Comparison of ENCODE assay signal across 29 cellular contexts in the genomic region with DNA sequence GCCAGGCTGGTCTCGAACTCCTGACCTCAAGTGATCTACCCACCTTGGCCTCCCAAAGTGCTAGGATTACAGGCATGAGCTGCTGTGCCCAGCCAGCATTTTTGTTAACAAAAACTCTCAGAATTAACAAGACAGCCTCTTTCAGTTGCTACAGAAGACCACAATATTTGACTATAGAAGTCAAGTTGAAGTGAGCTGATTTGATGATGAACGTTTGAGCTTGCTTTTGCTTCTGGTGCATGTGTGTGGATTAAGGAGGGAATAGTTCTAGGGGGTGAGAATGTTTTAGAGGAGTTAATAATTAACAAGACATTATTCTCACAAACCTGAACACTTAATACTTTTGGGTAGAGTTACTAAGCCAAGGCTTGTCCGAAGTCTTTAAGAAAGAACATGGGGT.
"Had no signal": no experiment of that assay in that cellular context is flagged by ENCODE, and none has a peak within 500 bp of the region (broad histone marks: within the 10 kb centered on the region; RNA-seq: fewer than 3 reads in every experiment).

No MANE protein-coding gene starts in this region.

- H3K4me1 ChIP-seq: esophagus muscularis mucosa, foreskin keratinocyte, thyroid gland, upper lobe of left lung, vagina had no signal

- H3K9me3 Mint-ChIP-seq: activated CD4-positive, alpha-beta memory T cell treated with anti-CD3 and anti-CD28 coated beads, Interleukin-2, amount 10 ng/mL, durations not matched to agents 7 days and 5 days; activated CD4-positive, alpha-beta T cell treated with anti-CD3 and anti-CD28 coated beads, Interleukin-2, amount 10 ng/mL, durations not matched to agents 24 days and 14 days; activated naive CD4-positive, alpha-beta T cell treated with anti-CD3 and anti-CD28 coated beads, Interleukin-2, amount 50 U/mL, for 24 hours; activated naive CD8-positive, alpha-beta T cell treated with anti-CD3 and anti-CD28 coated beads, Interleukin-2, amount 50 U/mL, for 24 hours; activated T-cell treated with anti-CD3 and anti-CD28 coated beads, Interleukin-2, amount 50 U/mL, for 24 hours; activated T-helper 17 cell treated with anti-CD3 and anti-CD28 coated beads, Interleukin-2, amount 50 U/mL, for 72 hours; central memory CD8-positive, alpha-beta T cell; endodermal cell; stimulated activated naive CD8-positive, alpha-beta T cell treated with anti-CD3 and anti-CD28 coated beads, Interleukin-15, Interleukin-2, amounts not matched to agents 100 ng/mL and 50 ng/mL, for 24 hours had no signal

- H3K27me3 Mint-ChIP-seq: activated CD4-positive, alpha-beta memory T cell treated with anti-CD3 and anti-CD28 coated beads, Interleukin-2, amount 10 ng/mL, durations not matched to agents 7 days and 5 days; activated CD4-positive, alpha-beta T cell treated with anti-CD3 and anti-CD28 coated beads, Interleukin-2, amount 10 ng/mL, durations not matched to agents 24 days and 14 days; activated naive CD4-positive, alpha-beta T cell treated with anti-CD3 and anti-CD28 coated beads, Interleukin-2, amount 50 U/mL, for 24 hours; central memory CD8-positive, alpha-beta T cell; dendritic cell treated with granulocyte-macrophage colony-stimulating factor and Interleukin-4, amounts not matched to agents 40 ng/mL and 50 ng/mL, for 4 days had no signal

- H3K4me3 ChIP-seq: esophagus muscularis mucosa, neural progenitor cell, right lobe of liver, thyroid gland, upper lobe of left lung, vagina had no signal

- H3K27me3 ChIP-seq: foreskin keratinocyte, neural progenitor cell, right lobe of liver, thyroid gland, upper lobe of left lung, vagina had no signal

- H3K27ac Mint-ChIP-seq: activated CD4-positive, alpha-beta memory T cell treated with anti-CD3 and anti-CD28 coated beads, Interleukin-2, amount 10 ng/mL, durations not matched to agents 7 days and 5 days; activated CD4-positive, alpha-beta T cell treated with anti-CD3 and anti-CD28 coated beads, Interleukin-2, amount 10 ng/mL, durations not matched to agents 24 days and 14 days; activated naive CD4-positive, alpha-beta T cell treated with anti-CD3 and anti-CD28 coated beads, Interleukin-2, amount 50 U/mL, for 24 hours; activated naive CD8-positive, alpha-beta T cell treated with anti-CD3 and anti-CD28 coated beads, Interleukin-2, amount 50 U/mL, for 24 hours; activated T-cell treated with anti-CD3 and anti-CD28 coated beads, Interleukin-2, amount 50 U/mL, for 24 hours; activated T-helper 17 cell treated with anti-CD3 and anti-CD28 coated beads, Interleukin-2, amount 50 U/mL, for 72 hours; dendritic cell treated with granulocyte-macrophage colony-stimulating factor and Interleukin-4, amounts not matched to agents 40 ng/mL and 50 ng/mL, for 4 days; endodermal cell; naive thymus-derived CD8-positive, alpha-beta T cell; neural progenitor cell; stimulated activated naive CD8-positive, alpha-beta T cell treated with anti-CD3 and anti-CD28 coated beads, Interleukin-15, Interleukin-2, amounts not matched to agents 100 ng/mL and 50 ng/mL, for 24 hours; T-helper 17 cell had no signal

- H3K9ac ChIP-seq: neural progenitor cell had no signal

- H3K27ac ChIP-seq: foreskin keratinocyte, neural progenitor cell, right lobe of liver, thyroid gland, upper lobe of left lung, vagina, WERI-Rb-1 had no signal

- H3K4me2 ChIP-seq: neural progenitor cell had no signal

- DNase-seq: activated CD4-positive, alpha-beta memory T cell treated with anti-CD3 and anti-CD28 coated beads, Interleukin-2, amount 10 ng/mL, durations not matched to agents 7 days and 5 days; activated CD4-positive, alpha-beta T cell treated with anti-CD3 and anti-CD28 coated beads, Interleukin-2, amount 10 ng/mL, durations not matched to agents 24 days and 14 days; activated CD4-positive, CD25-positive, alpha-beta regulatory T cell treated with anti-CD3 and anti-CD28 coated beads, Interleukin-2, amount 50 U/mL, for 72 hours; activated CD8-positive, alpha-beta memory T cell treated with anti-CD3 and anti-CD28 coated beads, Interleukin-2, amount 50 U/mL, for 48 hours; activated gamma-delta T cell treated with Interleukin-2 at 50 U/mL for 16 hours; activated naive CD8-positive, alpha-beta T cell treated with anti-CD3 and anti-CD28 coated beads, Interleukin-2, amount 50 U/mL, for 24 hours; activated T-cell treated with anti-CD3 and anti-CD28 coated beads, Interleukin-2, amount 50 U/mL, for 24 hours; endodermal cell; foreskin keratinocyte; midbrain; naive thymus-derived CD8-positive, alpha-beta T cell; occipital lobe; right lobe of liver; stimulated activated CD4-positive, alpha-beta T cell treated with anti-CD3 and anti-CD28 coated beads, Interleukin-12 subunit alpha, Interleukin-12 subunit beta, amount 100 ng/mL, for 4 hours; stimulated activated CD4-positive, alpha-beta T cell treated with anti-CD3 and anti-CD28 coated beads, Interleukin-4, amount 100 ng/mL, for 1 hour; substantia nigra; T-helper 17 cell; T1000; thyroid gland; upper lobe of left lung; WERI-Rb-1 had no signal

- H3K4me3 Mint-ChIP-seq: activated CD4-positive, alpha-beta memory T cell treated with anti-CD3 and anti-CD28 coated beads, Interleukin-2, amount 10 ng/mL, durations not matched to agents 7 days and 5 days; activated CD4-positive, alpha-beta T cell treated with anti-CD3 and anti-CD28 coated beads, Interleukin-2, amount 10 ng/mL, durations not matched to agents 24 days and 14 days; activated naive CD4-positive, alpha-beta T cell treated with anti-CD3 and anti-CD28 coated beads, Interleukin-2, amount 50 U/mL, for 24 hours; activated naive CD8-positive, alpha-beta T cell treated with anti-CD3 and anti-CD28 coated beads, Interleukin-2, amount 50 U/mL, for 24 hours; activated T-cell treated with anti-CD3 and anti-CD28 coated beads, Interleukin-2, amount 50 U/mL, for 24 hours; activated T-helper 17 cell treated with anti-CD3 and anti-CD28 coated beads, Interleukin-2, amount 50 U/mL, for 72 hours; central memory CD8-positive, alpha-beta T cell; dendritic cell treated with granulocyte-macrophage colony-stimulating factor and Interleukin-4, amounts not matched to agents 40 ng/mL and 50 ng/mL, for 4 days; endodermal cell; naive thymus-derived CD8-positive, alpha-beta T cell; neural progenitor cell; stimulated activated naive CD8-positive, alpha-beta T cell treated with anti-CD3 and anti-CD28 coated beads, Interleukin-15, Interleukin-2, amounts not matched to agents 100 ng/mL and 50 ng/mL, for 24 hours; T-helper 17 cell had no signal

- H3K36me3 Mint-ChIP-seq: activated naive CD4-positive, alpha-beta T cell treated with anti-CD3 and anti-CD28 coated beads, Interleukin-2, amount 50 U/mL, for 24 hours; naive thymus-derived CD8-positive, alpha-beta T cell; neural progenitor cell had no signal

- H3K4me1 Mint-ChIP-seq: activated CD4-positive, alpha-beta memory T cell treated with anti-CD3 and anti-CD28 coated beads, Interleukin-2, amount 10 ng/mL, durations not matched to agents 7 days and 5 days; activated CD4-positive, alpha-beta T cell treated with anti-CD3 and anti-CD28 coated beads, Interleukin-2, amount 10 ng/mL, durations not matched to agents 24 days and 14 days; activated naive CD4-positive, alpha-beta T cell treated with anti-CD3 and anti-CD28 coated beads, Interleukin-2, amount 50 U/mL, for 24 hours; activated naive CD8-positive, alpha-beta T cell treated with anti-CD3 and anti-CD28 coated beads, Interleukin-2, amount 50 U/mL, for 24 hours; central memory CD8-positive, alpha-beta T cell; naive thymus-derived CD8-positive, alpha-beta T cell; T-helper 17 cell had no signal

- ATAC-seq: activated naive CD8-positive, alpha-beta T cell treated with anti-CD3 and anti-CD28 coated beads, Interleukin-2, amount 50 U/mL, for 24 hours; activated T-helper 17 cell treated with anti-CD3 and anti-CD28 coated beads, Interleukin-2, amount 50 U/mL, for 72 hours; foreskin keratinocyte; naive thymus-derived CD8-positive, alpha-beta T cell; right lobe of liver; T-helper 17 cell had no signal

- H3K36me3 ChIP-seq: esophagus muscularis mucosa, neural progenitor cell, right lobe of liver, thyroid gland, upper lobe of left lung, vagina, WERI-Rb-1 had no signal

- H3K9me3 ChIP-seq: esophagus muscularis mucosa, right lobe of liver, thyroid gland, upper lobe of left lung, vagina had no signal

- H2AFZ ChIP-seq: neural progenitor cell had no signal
